Comparison of ENCODE assay signal across 2 cellular contexts in the genomic region with DNA sequence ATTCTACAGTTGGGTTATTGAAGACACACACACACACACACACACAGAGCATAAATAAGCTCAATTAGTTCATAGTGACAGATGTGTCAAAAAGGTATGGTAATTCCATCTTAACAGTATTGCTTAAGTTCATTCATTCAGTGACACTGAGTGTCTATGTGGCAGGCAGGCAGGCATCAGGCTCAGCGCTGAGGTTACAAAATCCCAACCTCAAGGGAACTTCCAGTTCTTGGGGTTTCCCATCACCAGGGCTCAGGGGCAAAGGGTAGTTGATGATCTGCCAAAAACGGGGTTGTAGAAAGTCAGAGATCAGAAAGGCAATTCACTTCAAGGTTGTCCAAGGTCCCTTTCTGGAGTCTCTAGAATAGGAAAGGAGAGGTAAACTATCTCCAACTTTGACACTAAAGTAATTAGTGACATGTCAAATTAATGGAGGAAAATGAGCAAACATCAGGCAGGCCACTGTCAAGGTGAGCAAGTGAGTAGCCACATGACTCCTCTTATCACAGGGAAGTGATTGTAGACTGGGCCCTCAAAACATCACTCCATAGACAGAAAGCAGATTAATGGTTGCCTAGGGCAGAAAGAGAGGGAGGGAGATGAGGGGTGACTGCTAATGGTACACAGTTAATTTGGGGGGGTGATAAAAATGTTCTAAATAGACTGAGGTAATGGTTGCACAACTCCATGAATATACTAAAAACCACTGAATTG.
A peak's percentile ranks its signal among the peaks of the same experiment; 100 is the strongest.
TF ChIP-seq lines count a peak whose summit lies in the region.

No MANE protein-coding gene starts in this region.

TF ChIP-seq in HEK293, 187 proteins besides CTCF, POLR2A, EP300 and RAD21 (continues in another document):
- TF ChIP-seq OVOL3 (tag by site-specific recombination; IDR thresholded peaks at IDR 0.05) (no peak), ZNF2 (tag by site-specific recombination; IDR thresholded peaks at IDR 0.05) (no peak), ZNF239 (tag by site-specific recombination; IDR thresholded peaks at IDR 0.05) (no peak), HOXC10 (CRISPR knock-in tag; IDR thresholded peaks at IDR 0.05) (no peak), ZNF112 (tag by site-specific recombination; IDR thresholded peaks at IDR 0.05) (no peak), ZNF398 (tag by site-specific recombination; IDR thresholded peaks at IDR 0.05) (peak; percentile 49), KLF8 (tag by site-specific recombination; IDR thresholded peaks at IDR 0.05) (no peak), ZNF48 (tag by site-specific recombination; IDR thresholded peaks at IDR 0.05) (no peak), HOXD13 (CRISPR knock-in tag; IDR thresholded peaks at IDR 0.05; ENCODE audit: borderline replicate concordance) (no peak), BCL11B (tag by site-specific recombination; IDR thresholded peaks at IDR 0.05; ENCODE audit: low read depth) (no peak), ZFP41 (tag by site-specific recombination; IDR thresholded peaks at IDR 0.05; ENCODE audit: borderline replicate concordance) (no peak), ZNF558 (tag by site-specific recombination; IDR thresholded peaks at IDR 0.05) (no peak), ZFHX2 (tag by site-specific recombination; conservative IDR thresholded peaks at IDR 0.05) (no peak), ZNF639 (tag by site-specific recombination; IDR thresholded peaks at IDR 0.05) (no peak), ZNF146 (tag by site-specific recombination; IDR thresholded peaks at IDR 0.05) (no peak), MEIS1 (CRISPR knock-in tag; IDR thresholded peaks at IDR 0.05; ENCODE audit: borderline replicate concordance) (no peak), ZNF426 (tag by site-specific recombination; IDR thresholded peaks at IDR 0.05) (no peak), ZFP3 (tag by site-specific recombination; IDR thresholded peaks at IDR 0.05; ENCODE audit: low read depth) (no peak), ZXDB (tag by site-specific recombination; IDR thresholded peaks at IDR 0.05) (peak; percentile 78)
- TF ChIP-seq, protein P1, sequence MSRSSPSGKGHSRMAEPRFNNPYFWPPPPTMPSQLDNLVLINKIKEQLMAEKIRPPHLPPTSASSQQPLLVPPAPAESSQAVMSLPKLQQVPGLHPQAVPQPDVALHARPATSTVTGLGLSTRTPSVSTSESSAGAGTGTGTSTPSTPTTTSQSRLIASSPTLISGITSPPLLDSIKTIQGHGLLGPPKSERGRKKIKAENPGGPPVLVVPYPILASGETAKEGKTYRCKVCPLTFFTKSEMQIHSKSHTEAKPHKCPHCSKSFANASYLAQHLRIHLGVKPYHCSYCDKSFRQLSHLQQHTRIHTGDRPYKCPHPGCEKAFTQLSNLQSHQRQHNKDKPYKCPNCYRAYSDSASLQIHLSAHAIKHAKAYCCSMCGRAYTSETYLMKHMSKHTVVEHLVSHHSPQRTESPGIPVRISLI (tag by site-specific recombination; IDR thresholded peaks at IDR 0.05): no peak
- TF ChIP-seq, protein P2, sequence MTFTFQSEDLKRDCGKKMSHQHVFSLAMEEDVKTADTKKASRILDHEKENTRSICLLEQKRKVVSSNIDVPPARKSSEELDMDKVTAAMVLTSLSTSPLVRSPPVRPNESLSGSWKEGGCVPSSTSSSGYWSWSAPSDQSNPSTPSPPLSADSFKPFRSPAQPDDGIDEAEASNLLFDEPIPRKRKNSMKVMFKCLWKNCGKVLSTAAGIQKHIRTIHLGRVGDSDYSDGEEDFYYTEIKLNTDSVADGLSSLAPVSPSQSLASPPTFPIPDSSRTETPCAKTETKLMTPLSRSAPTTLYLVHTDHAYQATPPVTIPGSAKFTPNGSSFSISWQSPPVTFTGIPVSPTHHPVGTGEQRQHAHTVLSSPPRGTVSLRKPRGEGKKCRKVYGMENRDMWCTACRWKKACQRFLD (tag by site-specific recombination; IDR thresholded peaks at IDR 0.05): no peak
- TF ChIP-seq, protein P3, sequence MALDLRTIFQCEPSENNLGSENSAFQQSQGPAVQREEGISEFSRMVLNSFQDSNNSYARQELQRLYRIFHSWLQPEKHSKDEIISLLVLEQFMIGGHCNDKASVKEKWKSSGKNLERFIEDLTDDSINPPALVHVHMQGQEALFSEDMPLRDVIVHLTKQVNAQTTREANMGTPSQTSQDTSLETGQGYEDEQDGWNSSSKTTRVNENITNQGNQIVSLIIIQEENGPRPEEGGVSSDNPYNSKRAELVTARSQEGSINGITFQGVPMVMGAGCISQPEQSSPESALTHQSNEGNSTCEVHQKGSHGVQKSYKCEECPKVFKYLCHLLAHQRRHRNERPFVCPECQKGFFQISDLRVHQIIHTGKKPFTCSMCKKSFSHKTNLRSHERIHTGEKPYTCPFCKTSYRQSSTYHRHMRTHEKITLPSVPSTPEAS (tag by site-specific recombination; IDR thresholded peaks at IDR 0.05): no peak
- TF ChIP-seq, protein P4, sequence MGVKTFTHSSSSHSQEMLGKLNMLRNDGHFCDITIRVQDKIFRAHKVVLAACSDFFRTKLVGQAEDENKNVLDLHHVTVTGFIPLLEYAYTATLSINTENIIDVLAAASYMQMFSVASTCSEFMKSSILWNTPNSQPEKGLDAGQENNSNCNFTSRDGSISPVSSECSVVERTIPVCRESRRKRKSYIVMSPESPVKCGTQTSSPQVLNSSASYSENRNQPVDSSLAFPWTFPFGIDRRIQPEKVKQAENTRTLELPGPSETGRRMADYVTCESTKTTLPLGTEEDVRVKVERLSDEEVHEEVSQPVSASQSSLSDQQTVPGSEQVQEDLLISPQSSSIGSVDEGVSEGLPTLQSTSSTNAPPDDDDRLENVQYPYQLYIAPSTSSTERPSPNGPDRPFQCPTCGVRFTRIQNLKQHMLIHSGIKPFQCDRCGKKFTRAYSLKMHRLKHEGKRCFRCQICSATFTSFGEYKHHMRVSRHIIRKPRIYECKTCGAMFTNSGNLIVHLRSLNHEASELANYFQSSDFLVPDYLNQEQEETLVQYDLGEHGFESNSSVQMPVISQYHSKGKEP (tag by site-specific recombination; IDR thresholded peaks at IDR 0.05): no peak

TF ChIP-seq in neural cell, 6 proteins besides CTCF, POLR2A, EP300 and RAD21:
- TF ChIP-seq MXI1 (conservative IDR thresholded peaks at IDR 0.05; ENCODE audit: poor library complexity, severe bottlenecking) (no peak), POLR2AphosphoS5 (IDR thresholded peaks at IDR 0.05) (no peak), EZH2 (IDR thresholded peaks at IDR 0.05; ENCODE audit: borderline replicate concordance, insufficient read depth, low read length, poor library complexity, severe bottlenecking) (no peak), SMC3 (conservative IDR thresholded peaks at IDR 0.05; ENCODE audit: poor library complexity) (no peak), TAF1 (IDR thresholded peaks at IDR 0.05; ENCODE audit: low read depth) (no peak)
- TF ChIP-seq, protein P5, sequence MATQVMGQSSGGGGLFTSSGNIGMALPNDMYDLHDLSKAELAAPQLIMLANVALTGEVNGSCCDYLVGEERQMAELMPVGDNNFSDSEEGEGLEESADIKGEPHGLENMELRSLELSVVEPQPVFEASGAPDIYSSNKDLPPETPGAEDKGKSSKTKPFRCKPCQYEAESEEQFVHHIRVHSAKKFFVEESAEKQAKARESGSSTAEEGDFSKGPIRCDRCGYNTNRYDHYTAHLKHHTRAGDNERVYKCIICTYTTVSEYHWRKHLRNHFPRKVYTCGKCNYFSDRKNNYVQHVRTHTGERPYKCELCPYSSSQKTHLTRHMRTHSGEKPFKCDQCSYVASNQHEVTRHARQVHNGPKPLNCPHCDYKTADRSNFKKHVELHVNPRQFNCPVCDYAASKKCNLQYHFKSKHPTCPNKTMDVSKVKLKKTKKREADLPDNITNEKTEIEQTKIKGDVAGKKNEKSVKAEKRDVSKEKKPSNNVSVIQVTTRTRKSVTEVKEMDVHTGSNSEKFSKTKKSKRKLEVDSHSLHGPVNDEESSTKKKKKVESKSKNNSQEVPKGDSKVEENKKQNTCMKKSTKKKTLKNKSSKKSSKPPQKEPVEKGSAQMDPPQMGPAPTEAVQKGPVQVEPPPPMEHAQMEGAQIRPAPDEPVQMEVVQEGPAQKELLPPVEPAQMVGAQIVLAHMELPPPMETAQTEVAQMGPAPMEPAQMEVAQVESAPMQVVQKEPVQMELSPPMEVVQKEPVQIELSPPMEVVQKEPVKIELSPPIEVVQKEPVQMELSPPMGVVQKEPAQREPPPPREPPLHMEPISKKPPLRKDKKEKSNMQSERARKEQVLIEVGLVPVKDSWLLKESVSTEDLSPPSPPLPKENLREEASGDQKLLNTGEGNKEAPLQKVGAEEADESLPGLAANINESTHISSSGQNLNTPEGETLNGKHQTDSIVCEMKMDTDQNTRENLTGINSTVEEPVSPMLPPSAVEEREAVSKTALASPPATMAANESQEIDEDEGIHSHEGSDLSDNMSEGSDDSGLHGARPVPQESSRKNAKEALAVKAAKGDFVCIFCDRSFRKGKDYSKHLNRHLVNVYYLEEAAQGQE (IDR thresholded peaks at IDR 0.05; ENCODE audit: borderline replicate concordance): no peak
